ENCODE assay signal across 1 cellular context in genomic region chr17:8173871-8174322, GRCh38.
TF ChIP-seq lines count a peak whose summit lies in the region.

No MANE protein-coding gene starts in this region.

TF ChIP-seq in endothelial cell of umbilical vein, 7 proteins besides CTCF, POLR2A, EP300 and RAD21:
- TF ChIP-seq JUN (IDR thresholded peaks at IDR 0.05; ENCODE audit: borderline replicate concordance, insufficient read depth, insufficient read length, low read depth): no peak
- no peak for TF ChIP-seq GATA2 (IDR thresholded peaks at IDR 0.05; ENCODE audit: insufficient read depth, insufficient read length, low read depth, low read length)
- TF ChIP-seq FOS (IDR thresholded peaks at IDR 0.05; ENCODE audit: borderline replicate concordance, insufficient read depth, low read length): no peak
